24 cellular contexts compared by ENCODE assay signal in genomic region chr2:10480359-10480949, GRCh38. TPM values are rescaled to one million over a fixed set of nuclear protein-coding genes. Genes with fewer than 3 reads are reported as not detected.
A peak's percentile ranks its signal among the peaks of the same experiment; 100 is the strongest.
DNase-seq lines count a peak whose midpoint lies in the region; ATAC-seq, FAIRE-seq and TF ChIP-seq lines count a peak whose summit lies in the region.
"Had no signal": no experiment of that assay in that cellular context is flagged by ENCODE, and none has a peak within 500 bp of the region (broad histone marks: within the 10 kb centered on the region; RNA-seq: fewer than 3 reads in every experiment).

No MANE protein-coding gene starts in this region.

- intact Hi-C loops in HepG2 (cut with micrococcal nuclease; ENCODE audit: unreplicated experiment) (loop anchor here (2.0 kb wide), 1 partner anchor 20 kb away; no protein-coding TSS in a partner anchor), right lobe of liver (cut with DNase I) (no loop called here), thyroid gland (cut with DNase I) (no loop called here)
- intact Hi-C loops in CD4-positive, alpha-beta memory T cell (cut with micrococcal nuclease), result no loop called here

- peak overlapping the region in 4 of 7 donors; percentile 8 to 69 (median 28) for H3K27ac Mint-ChIP-seq in CD4-positive, alpha-beta memory T cell
- peak overlapping the region; percentile 61 for H3K27ac Mint-ChIP-seq in T-helper 17 cell
- H3K27ac Mint-ChIP-seq in nephron progenitor cell, result no peak overlapping the region
- H3K27ac Mint-ChIP-seq in osteocyte (ENCODE audit: unreplicated experiment), result no peak overlapping the region

- no peaks in the 10 kb centered on the region for H3K79me2 ChIP-seq in HepG2 (ENCODE audit: insufficient read depth, low read length)

- peak overlapping the region in 1 of 8 donors; percentile 60 for H3K4me3 Mint-ChIP-seq in CD4-positive, alpha-beta memory T cell
- H3K4me3 Mint-ChIP-seq in T-helper 17 cell (no peak overlapping the region), nephron progenitor cell (peak overlapping the region; percentile 36), osteocyte (ENCODE audit: unreplicated experiment) (no peak overlapping the region)

- H3K4me1 Mint-ChIP-seq in CD4-positive, alpha-beta memory T cell, result peaks cover 6 to 19% (median 16%) of the 10 kb centered on the region in 4 donors
- H3K4me1 Mint-ChIP-seq in T-helper 17 cell (peaks cover 20% of the 10 kb centered on the region), nephron progenitor cell (peaks cover 53% of the 10 kb centered on the region), osteocyte (ENCODE audit: unreplicated experiment) (no peaks in the 10 kb centered on the region)

- H3K27ac ChIP-seq in HepG2 (ENCODE audit: extremely low read length, insufficient read depth, low read length) (no peak overlapping the region), right lobe of liver (no peak overlapping the region), thyroid gland (no peak overlapping the region)
- H3K27ac ChIP-seq in CD4-positive, alpha-beta memory T cell (ENCODE audit: low read depth, low read length), result no peak overlapping the region
- H3K27ac ChIP-seq: A549, C4-2B, KMS-11, SJSA1 had no signal

- in situ Hi-C loops in HepG2 (cut with HindIII; ENCODE audit: extremely low pct_ligation_motif_present, low pct_unique_long_range_greater_than_20kb), result no loop called here

- H3K4me3 ChIP-seq in HepG2 (replicated peaks in 1 of 3; ENCODE audit: insufficient read depth in 1 of 3, low read depth in 2 of 3, low read length in 3 of 3) (no peak overlapping the region), right lobe of liver (no peak overlapping the region), thyroid gland (replicated peaks in 1 of 3) (no peak overlapping the region)
- no peak overlapping the region for H3K4me3 ChIP-seq in CD4-positive, alpha-beta memory T cell (ENCODE audit: low read length in 2 of 2)
- H3K4me3 ChIP-seq: A549, SJSA1 had no signal

- CTCF ChIA-PET in HepG2 (lab: Yijun Ruan, JAX; ENCODE audit: low intra/inter-chr PET ratio, low total read pairs), result no interaction called here
- CTCF ChIA-PET in CD4-positive, alpha-beta memory T cell (lab: Charles Lee; ENCODE audit: partially characterized antibody), result no interaction called here

- ATAC-seq in HepG2, result no peak
- no peak for ATAC-seq in right lobe of liver
- ATAC-seq in T-helper 17 cell, result no peak

- no peak for TF ChIP-seq CTCF in HepG2 (CRISPR knock-in tag; IDR thresholded peaks at IDR 0.05)
- TF ChIP-seq CTCF in right lobe of liver (IDR thresholded peaks at IDR 0.05), result no peak
- TF ChIP-seq CTCF in nephron progenitor cell (IDR thresholded peaks at IDR 0.05), result no peak
- no peak for TF ChIP-seq CTCF in thyroid gland (IDR thresholded peaks at IDR 0.05)
- no peak for TF ChIP-seq CTCF in osteocyte (IDR thresholded peaks at IDR 0.05)

- no peak for TF ChIP-seq RAD21 in HepG2 (CRISPR knock-in tag; IDR thresholded peaks at IDR 0.05)

- H3K4me1 ChIP-seq in HepG2 (ENCODE audit: insufficient read depth, low read length) (peaks cover 74% of the 10 kb centered on the region), right lobe of liver (no peaks in the 10 kb centered on the region), thyroid gland (no peaks in the 10 kb centered on the region)
- H3K4me1 ChIP-seq in CD4-positive, alpha-beta memory T cell (ENCODE audit: insufficient read depth, low read length), result peaks cover 13% of the 10 kb centered on the region
- H3K4me1 ChIP-seq: SJSA1 had no signal

- no peak for FAIRE-seq in HepG2 (lab: Jason Lieb, UNC)
- FAIRE-seq: A549, D721Med, GM19239, HTR-8/SVneo had no signal

- H3K27me3 Mint-ChIP-seq in CD4-positive, alpha-beta memory T cell, result peaks cover 0 to 4% of the 10 kb centered on the region in 2 donors
- H3K27me3 Mint-ChIP-seq in T-helper 17 cell (peaks cover 12% of the 10 kb centered on the region), nephron progenitor cell (ENCODE audit: low read depth, poor library complexity) (peaks cover 5% of the 10 kb centered on the region), osteocyte (ENCODE audit: unreplicated experiment) (peaks cover 54% of the 10 kb centered on the region)

- WGBS in HepG2 (ENCODE audit: low lambda C conversion rate), result 39% methylated on average over 2 of the region's 2 CpGs
- whole genome bisulfite sequencing in right lobe of liver (ENCODE audit: insufficient coverage, low coverage, low lambda C conversion rate, missing lambda C conversion rate), result 82% methylated on average over 2 of the region's 2 CpGs
- WGBS in thyroid gland, 2 donors, result 89 to 94% methylated on average over 2 of the region's 2 CpGs

- no peaks in the 10 kb centered on the region for H3K9me3 ChIP-seq in HepG2 (ENCODE audit: low read length)
- no peaks in the 10 kb centered on the region for H3K9me3 ChIP-seq in right lobe of liver
- H3K9me3 ChIP-seq in CD4-positive, alpha-beta memory T cell (ENCODE audit: control insufficient read depth in 1 of 2, low read length in 2 of 2), result no peaks in the 10 kb centered on the region
- H3K9me3 ChIP-seq in T-helper 17 cell (ENCODE audit: control insufficient read depth, low read length, poor library complexity, severe bottlenecking), result no peaks in the 10 kb centered on the region
- H3K9me3 ChIP-seq in thyroid gland, result no peaks in the 10 kb centered on the region
- H3K9me3 ChIP-seq: A549, SJSA1 had no signal

- no TSS peak for BruUV-seq in HepG2 (replicated peaks; lab: Mats Ljungman, UMichigan)

- H3K36me3 ChIP-seq in HepG2 (replicated peaks in 1 of 2; ENCODE audit: control insufficient read depth in 1 of 2, insufficient read depth in 2 of 2, low read length in 2 of 2) (no peaks in the 10 kb centered on the region), right lobe of liver (no peaks in the 10 kb centered on the region), thyroid gland (no peaks in the 10 kb centered on the region)
- H3K36me3 ChIP-seq in CD4-positive, alpha-beta memory T cell (ENCODE audit: insufficient read depth, low read length), result no peaks in the 10 kb centered on the region
- H3K36me3 ChIP-seq: SJSA1 had no signal

- no peak overlapping the region for H3K4me2 ChIP-seq in HepG2 (ENCODE audit: low read depth, low read length)
- H3K4me2 ChIP-seq: A549, KMS-11 had no signal

- no peaks in the 10 kb centered on the region for H4K20me1 ChIP-seq in HepG2 (ENCODE audit: insufficient read depth, low read length)

- no peak overlapping the region for H3K9ac ChIP-seq in HepG2 (ENCODE audit: insufficient read depth, low read depth, low read length)
- H3K9ac ChIP-seq: KMS-11 had no signal

- TF ChIP-seq POLR2A in HepG2 (IDR thresholded peaks at IDR 0.05; ENCODE audit: insufficient read depth in 1 of 2, low read depth in 2 of 2, low read length in 2 of 2), result no peak
- TF ChIP-seq POLR2A in right lobe of liver (IDR thresholded peaks at IDR 0.05), result no peak
- TF ChIP-seq POLR2A in thyroid gland (IDR thresholded peaks at IDR 0.05), result no peak

- TF ChIP-seq EP300 in HepG2 (IDR thresholded peaks at IDR 0.05; ENCODE audit: low read depth in 2 of 2, low read length in 2 of 2) (no peak), HepG2 (CRISPR knock-in tag; IDR thresholded peaks at IDR 0.05; ENCODE audit: borderline replicate concordance) (no peak)

- no peak overlapping the region for H2AFZ ChIP-seq in HepG2 (ENCODE audit: low read length)

- no peak for DNase-seq in HepG2 (ENCODE audit: low spot score)
- DNase-seq in right lobe of liver, result no peak
- no peak for DNase-seq in CD4-positive, alpha-beta memory T cell
- DNase-seq in T-helper 17 cell, result no peak
- no peak for DNase-seq in nephron progenitor cell
- no peak for DNase-seq in thyroid gland
- DNase-seq in NCI-H774 (lab: John Stamatoyannopoulos, UW), result no peak
- DNase-seq in osteocyte (ENCODE audit: extremely low spot score, unreplicated experiment), result no peak
- DNase-seq: AML-193, H7, IMR-90, MM.1S, NCI-H2029, NCI-H446 treated with DMSO at 0.1 percent for 48 hours, NCI-H526, Right ventricle myocardium superior, RPMI8226 had no signal

- POLR2A ChIA-PET in HepG2 (lab: Yijun Ruan, JAX), result interaction anchor here (1.0 to 1.4 kb wide), 3 partner anchors 28 to 35 kb away, joined by 3 to 7 read pairs (median 3); no protein-coding TSS in a partner anchor
- POLR2A ChIA-PET in CD4-positive, alpha-beta memory T cell (lab: Charles Lee; ENCODE audit: partially characterized antibody), result no interaction called here

- H3K27me3 ChIP-seq in HepG2 (ENCODE audit: control insufficient read depth in 1 of 2, insufficient read depth in 2 of 2, low read length in 2 of 2) (peaks cover 15 to 45% of the 10 kb centered on the region in 2 experiments; a peak in 4 of 5 replicates), right lobe of liver (no peaks in the 10 kb centered on the region), thyroid gland (no peaks in the 10 kb centered on the region)
- no peaks in the 10 kb centered on the region for H3K27me3 ChIP-seq in CD4-positive, alpha-beta memory T cell (ENCODE audit: insufficient read depth, low read length)

- H3K36me3 Mint-ChIP-seq in CD4-positive, alpha-beta memory T cell, result no peaks in the 10 kb centered on the region
- H3K36me3 Mint-ChIP-seq in T-helper 17 cell (ENCODE audit: low read depth) (peaks cover 2% of the 10 kb centered on the region), nephron progenitor cell (ENCODE audit: low read depth) (no peaks in the 10 kb centered on the region), osteocyte (ENCODE audit: unreplicated experiment) (no peaks in the 10 kb centered on the region)

- no peaks in the 10 kb centered on the region for H3K9me3 Mint-ChIP-seq in CD4-positive, alpha-beta memory T cell
- H3K9me3 Mint-ChIP-seq in nephron progenitor cell (no peaks in the 10 kb centered on the region), osteocyte (ENCODE audit: unreplicated experiment) (no peaks in the 10 kb centered on the region)

RNA-seq across cellular contexts. Expression of gene ODC1, which starts 32.3 kb away (rescaled TPM):
- 371 and 422 TPM in 2 replicates for total RNA-seq in HepG2 (2016; rRNA removed; fragmentation: Illumina TruSeq; extraction: Trizol)
- total RNA-seq in HepG2 (2016; cell fraction: cytosol; rRNA removed; fragmentation: Illumina TruSeq; extraction: Trizol; ENCODE audit: low read depth), result 747 and 845 TPM in 2 replicates
- 382 and 405 TPM in 2 replicates for total RNA-seq in HepG2 (2016; cell fraction: insoluble cytoplasmic fraction; rRNA removed; fragmentation: Illumina TruSeq; extraction: Trizol)
- 1,179 and 1,380 TPM in 2 replicates for total RNA-seq in HepG2 (2016; cell fraction: membrane; rRNA removed; fragmentation: Illumina TruSeq; extraction: Trizol)
- total RNA-seq in HepG2 (2016; cell fraction: nucleus; rRNA removed; fragmentation: Illumina TruSeq; extraction: Trizol), result 154 and 170 TPM in 2 replicates
- 105 and 142 TPM in 2 replicates for polyA plus RNA-seq in HepG2 (2011; rRNA removed)
- polyA plus RNA-seq in HepG2 (2011; cell fraction: cytosol; rRNA removed), result 93.6 and 131 TPM in 2 replicates
- polyA plus RNA-seq in HepG2 (2011; cell fraction: nucleus; rRNA removed), result 44.5 and 56.5 TPM in 2 replicates
- 108 and 109 TPM in 2 replicates for polyA plus RNA-seq in HepG2 (2012)
- polyA plus RNA-seq in HepG2 (2016; cell fraction: cytosol; fragmentation: Illumina TruSeq; extraction: Trizol; ENCODE audit: low read depth), result 923 and 940 TPM in 2 replicates
- 367 and 392 TPM in 2 replicates for polyA plus RNA-seq in HepG2 (2016; cell fraction: insoluble cytoplasmic fraction; fragmentation: Illumina TruSeq; extraction: Trizol; ENCODE audit: low read depth)
- 1,008 and 1,080 TPM in 2 replicates for polyA plus RNA-seq in HepG2 (2016; cell fraction: membrane; fragmentation: Illumina TruSeq; extraction: Trizol; ENCODE audit: low read depth)
- 235 and 237 TPM in 2 replicates for polyA plus RNA-seq in HepG2 (2016; cell fraction: nucleus; fragmentation: Illumina TruSeq; extraction: Trizol; ENCODE audit: insufficient read depth, low read depth)
- polyA minus RNA-seq in HepG2 (2011; rRNA and poly(A)+ RNA removed; ENCODE audit: low replicate concordance), result 64.0 and 223 TPM in 2 replicates
- polyA minus RNA-seq in HepG2 (2011; cell fraction: cytosol; rRNA and poly(A)+ RNA removed), result 53.3 and 58.5 TPM in 2 replicates
- polyA minus RNA-seq in HepG2 (2011; cell fraction: nucleus; rRNA and poly(A)+ RNA removed), result 32.7 and 35.2 TPM in 2 replicates
- 100 to 1,000 TPM in 2 of 6 experiments, 10 to 100 TPM in 4; 14.4 to 197 (median 28.6) TPM for total RNA-seq in right lobe of liver
- 10 to 100 TPM; 32.5 to 35.4 TPM for total RNA-seq in CD4-positive, alpha-beta memory T cell
- polyA plus RNA-seq in CD4-positive, alpha-beta memory T cell, result 10 to 100 TPM; 54.3 to 63.5 TPM
- total RNA-seq in T-helper 17 cell, result 100 to 1,000 TPM; 118 to 149 TPM
- total RNA-seq in thyroid gland, result 100 to 1,000 TPM in 1 of 4 donors, 10 to 100 TPM in 3; 72.0 to 126 (median 84.9) TPM
- 41.7 and 44.8 TPM in 2 replicates for total RNA-seq in osteocyte

Comparison
In these comparisons a context has a peak if more than half of its experiments do, and no peak if none do; other contexts are left out.
1. H3K27ac Mint-ChIP-seq: peak in CD4-positive, alpha-beta memory T cell (4 of 7) and T-helper 17 cell (single experiment); none in nephron progenitor cell (single experiment) and osteocyte (single experiment).